In genomic region chr1:200979574-200980451, GRCh38 we compare ENCODE assay signal across 9 cellular contexts. TPM values are rescaled to one million over a fixed set of nuclear protein-coding genes. Genes with fewer than 3 reads are reported as not detected.
DNase-seq lines count a peak whose midpoint lies in the region; ATAC-seq, FAIRE-seq and TF ChIP-seq lines count a peak whose summit lies in the region.
"Had no signal": no experiment of that assay in that cellular context is flagged by ENCODE, and none has a peak within 500 bp of the region (broad histone marks: within the 10 kb centered on the region; RNA-seq: fewer than 3 reads in every experiment).

No MANE protein-coding gene starts in this region.

- peak; percentile 47 to 76 for TF ChIP-seq CTCF in brain (conservative IDR thresholded peaks at IDR 0.05)

- no peak overlapping the region for H3K27ac Mint-ChIP-seq in brain
- H3K27ac Mint-ChIP-seq in naive thymus-derived CD8-positive, alpha-beta T cell = peak overlapping the region in 5 of 10 donors; percentile 20 to 85 (median 77)
- H3K27ac Mint-ChIP-seq: activated naive CD8-positive, alpha-beta T cell had no signal

- peak; percentile 53 to 59 for ATAC-seq in naive thymus-derived CD8-positive, alpha-beta T cell
- ATAC-seq in GM18520 (IDR thresholded peaks at IDR 0.05; ENCODE audit: unreplicated experiment) (no peak), HG02973 (IDR thresholded peaks at IDR 0.05; ENCODE audit: unreplicated experiment) (no peak)

- H3K4me1 Mint-ChIP-seq in brain = no peaks in the 10 kb centered on the region
- peaks cover 0 to 2% (median 0%) of the 10 kb centered on the region in 4 donors for H3K4me1 Mint-ChIP-seq in naive thymus-derived CD8-positive, alpha-beta T cell

- TF ChIP-seq EP300 in Ishikawa (IDR thresholded peaks at IDR 0.05; ENCODE audit: borderline replicate concordance) = no peak

- peak; percentile 87 for TF ChIP-seq RAD21 in Ishikawa (IDR thresholded peaks at IDR 0.05; ENCODE audit: low read depth)

- FAIRE-seq in urothelium cell line (lab: Jason Lieb, UNC) = no peak

- DNase-seq in DMS53 (lab: John Stamatoyannopoulos, UW) (peak; percentile 83), T-helper 9 cell (peak; percentile 67), urothelium cell line (ENCODE audit: low spot score) (peak; percentile 74)
- peak; percentile 14 to 72 (median 46) for DNase-seq in naive thymus-derived CD8-positive, alpha-beta T cell

- H3K27me3 Mint-ChIP-seq in brain = no peaks in the 10 kb centered on the region
- no peaks in the 10 kb centered on the region for H3K27me3 Mint-ChIP-seq in naive thymus-derived CD8-positive, alpha-beta T cell
- H3K27me3 Mint-ChIP-seq: activated naive CD8-positive, alpha-beta T cell had no signal

- POLR2A ChIA-PET in naive thymus-derived CD8-positive, alpha-beta T cell (lab: Charles Lee) = interaction anchor here (0.5 kb wide), 1 partner anchor 65 kb away, joined by 3 read pairs; no protein-coding TSS in a partner anchor

- H3K36me3 Mint-ChIP-seq in brain = peaks cover 61% of the 10 kb centered on the region
- H3K36me3 Mint-ChIP-seq in naive thymus-derived CD8-positive, alpha-beta T cell = peaks cover 5 to 90% (median 35%) of the 10 kb centered on the region in 3 donors

- peaks cover 0 to 5% (median 0%) of the 10 kb centered on the region in 5 experiments for H3K9me3 Mint-ChIP-seq in brain
- H3K9me3 Mint-ChIP-seq in naive thymus-derived CD8-positive, alpha-beta T cell = no peaks in the 10 kb centered on the region

- no peak overlapping the region for H3K4me3 Mint-ChIP-seq in brain
- H3K4me3 Mint-ChIP-seq in naive thymus-derived CD8-positive, alpha-beta T cell = no peak overlapping the region
- H3K4me3 Mint-ChIP-seq: activated naive CD8-positive, alpha-beta T cell had no signal

TF ChIP-seq in Ishikawa, 13 proteins besides CTCF, POLR2A, EP300 and RAD21:
- TF ChIP-seq CEBPB (IDR thresholded peaks at IDR 0.05) (no peak), CREB1 (IDR thresholded peaks at IDR 0.05; ENCODE audit: low read depth) (no peak), EGR1 (IDR thresholded peaks at IDR 0.05) (no peak)
- TF ChIP-seq, protein P1, sequence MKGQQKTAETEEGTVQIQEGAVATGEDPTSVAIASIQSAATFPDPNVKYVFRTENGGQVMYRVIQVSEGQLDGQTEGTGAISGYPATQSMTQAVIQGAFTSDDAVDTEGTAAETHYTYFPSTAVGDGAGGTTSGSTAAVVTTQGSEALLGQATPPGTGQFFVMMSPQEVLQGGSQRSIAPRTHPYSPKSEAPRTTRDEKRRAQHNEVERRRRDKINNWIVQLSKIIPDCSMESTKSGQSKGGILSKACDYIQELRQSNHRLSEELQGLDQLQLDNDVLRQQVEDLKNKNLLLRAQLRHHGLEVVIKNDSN (IDR thresholded peaks at IDR 0.05) = 0 out of 2 replicates have a peak, but pooled peaks have one; percentile 1

RNA-seq across cellular contexts. Expression of gene KIF21B, which starts 43.7 kb away (rescaled TPM):
- 34.3 TPM for polyA plus RNA-seq in brain (ENCODE audit: insufficient read depth, low read depth, low replicate concordance)
- total RNA-seq in naive thymus-derived CD8-positive, alpha-beta T cell = 10 to 100 TPM; 91.7 to 95.3 TPM
- 1 to 10 TPM; 2.2 to 8.3 (median 3.5) TPM for polyA plus RNA-seq in naive thymus-derived CD8-positive, alpha-beta T cell

Comparison
In these comparisons a context has a peak if more than half of its experiments do, and no peak if none do; other contexts are left out.
1. ATAC-seq: peak in naive thymus-derived CD8-positive, alpha-beta T cell (2 of 2); none in GM18520 (single experiment) and HG02973 (single experiment).
2. Peak in every context shown above with its lines, with median percentiles within 50 percentile points of each other: DNase-seq.